29 cellular contexts compared by ENCODE assay signal in the genomic region with DNA sequence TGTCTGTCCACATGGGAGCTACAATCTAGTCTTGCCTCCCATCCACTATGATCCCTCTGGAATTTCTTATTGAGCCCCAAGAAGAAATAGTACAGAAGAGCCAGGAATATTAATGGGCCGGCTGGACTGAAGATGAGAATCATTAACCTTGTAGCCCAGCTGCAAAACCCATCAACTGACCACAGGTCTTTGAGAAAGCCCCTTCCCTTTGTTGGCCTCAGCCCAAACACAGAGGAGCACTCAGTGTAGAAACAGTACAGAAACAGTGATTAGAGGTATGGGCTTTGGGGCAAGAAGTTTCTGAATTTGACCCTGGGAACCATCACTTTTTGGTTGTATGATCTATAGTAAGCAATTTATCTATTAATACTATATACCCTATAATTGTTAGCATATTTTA.
"Had no signal": no experiment of that assay in that cellular context is flagged by ENCODE, and none has a peak within 500 bp of the region (broad histone marks: within the 10 kb centered on the region; RNA-seq: fewer than 3 reads in every experiment).

No MANE protein-coding gene starts in this region.

- H3K27me3 ChIP-seq: neural progenitor cell, neutrophil, suprapubic skin, tibial artery, upper lobe of right lung had no signal

- H3K4me1 ChIP-seq: left ventricle myocardium inferior, neural progenitor cell, suprapubic skin, tibial artery, upper lobe of right lung had no signal

- H3K27me3 Mint-ChIP-seq: naive B cell; progenitor cell of endocrine pancreas; stimulated activated naive CD8-positive, alpha-beta T cell treated with anti-CD3 and anti-CD28 coated beads, Interleukin-15, Interleukin-2, amounts not matched to agents 100 ng/mL and 50 ng/mL, for 24 hours had no signal

- H3K4me3 Mint-ChIP-seq: mesothelial cell of epicardium; naive B cell; natural killer cell; nephron progenitor cell; neural progenitor cell; stimulated activated effector memory CD8-positive, alpha-beta T cell treated with anti-CD3 and anti-CD28 coated beads, Interleukin-12 subunit alpha, Interleukin-12 subunit beta, amount 100 ng/mL, for 72 hours; stimulated activated naive CD8-positive, alpha-beta T cell treated with anti-CD3 and anti-CD28 coated beads, Interleukin-15, Interleukin-2, amounts not matched to agents 100 ng/mL and 50 ng/mL, for 24 hours had no signal

- DNase-seq: islet precursor cell; left ventricle myocardium inferior; mesendoderm; naive B cell; natural killer cell; nephron progenitor cell; occipital lobe; retina; right cardiac atrium; stimulated activated CD4-positive, alpha-beta T cell treated with anti-CD3 and anti-CD28 coated beads, Interleukin-12 subunit alpha, Interleukin-12 subunit beta, amount 100 ng/mL, for 4 hours; stimulated activated CD4-positive, alpha-beta T cell treated with anti-CD3 and anti-CD28 coated beads, Interleukin-15, amount 100 ng/mL, for 24 hours; stimulated activated CD4-positive, alpha-beta T cell treated with anti-CD3 and anti-CD28 coated beads, Interleukin-4, amount 100 ng/mL, for 24 hours; stimulated activated naive CD4-positive, alpha-beta T cell; tibial artery; trophoblast cell; upper lobe of right lung had no signal

- H3K9ac ChIP-seq: neural progenitor cell, parathyroid adenoma had no signal

- H3K79me2 ChIP-seq: parathyroid adenoma had no signal

- H3K36me3 Mint-ChIP-seq: natural killer cell had no signal

- H3K27ac Mint-ChIP-seq: mesothelial cell of epicardium; naive B cell; natural killer cell; nephron progenitor cell; neural progenitor cell; progenitor cell of endocrine pancreas; stimulated activated effector memory CD8-positive, alpha-beta T cell treated with anti-CD3 and anti-CD28 coated beads, Interleukin-12 subunit alpha, Interleukin-12 subunit beta, amount 100 ng/mL, for 72 hours; stimulated activated naive CD8-positive, alpha-beta T cell treated with anti-CD3 and anti-CD28 coated beads, Interleukin-15, Interleukin-2, amounts not matched to agents 100 ng/mL and 50 ng/mL, for 24 hours had no signal

- H3K4me2 ChIP-seq: neural progenitor cell had no signal

- H3K9me3 ChIP-seq: left ventricle myocardium inferior, neutrophil, suprapubic skin, thoracic aorta, tibial artery, upper lobe of right lung had no signal

- H3K36me3 ChIP-seq: left ventricle myocardium inferior, neural progenitor cell, suprapubic skin, thoracic aorta, tibial artery, upper lobe of right lung had no signal

- H2AFZ ChIP-seq: neural progenitor cell, parathyroid adenoma had no signal

- ATAC-seq: natural killer cell; right cardiac atrium; sciatic nerve; stimulated activated effector memory CD8-positive, alpha-beta T cell treated with anti-CD3 and anti-CD28 coated beads, Interleukin-12 subunit alpha, Interleukin-12 subunit beta, amount 100 ng/mL, for 72 hours; upper lobe of right lung had no signal

- H3K27ac ChIP-seq: left ventricle myocardium inferior, neural progenitor cell, neutrophil, parathyroid adenoma, skin epidermis, suprapubic skin, thoracic aorta, tibial artery, upper lobe of right lung had no signal

- FAIRE-seq: urothelium cell line had no signal

- H3K4me1 Mint-ChIP-seq: mesothelial cell of epicardium; naive B cell; natural killer cell; nephron progenitor cell; neural progenitor cell; stimulated activated effector memory CD8-positive, alpha-beta T cell treated with anti-CD3 and anti-CD28 coated beads, Interleukin-12 subunit alpha, Interleukin-12 subunit beta, amount 100 ng/mL, for 72 hours had no signal

- H3K4me3 ChIP-seq: left ventricle myocardium inferior, lung, neural progenitor cell, skin epidermis, suprapubic skin, thoracic aorta, tibial artery, upper lobe of right lung had no signal
